Comparison of ENCODE assay signal across 8 cellular contexts in genomic region chr10:60591119-60591518, GRCh38.
"Had no signal": no experiment of that assay in that cellular context is flagged by ENCODE, and none has a peak within 500 bp of the region (broad histone marks: within the 10 kb centered on the region; RNA-seq: fewer than 3 reads in every experiment).

No MANE protein-coding gene starts in this region.

- H3K27me3 Mint-ChIP-seq: IgD-negative memory B cell had no signal

- H3K27ac Mint-ChIP-seq: IgD-negative memory B cell had no signal

- H3K4me3 Mint-ChIP-seq: IgD-negative memory B cell had no signal

- FAIRE-seq: HepG2, HTR-8/SVneo, K562 had no signal

- H3K27ac ChIP-seq: HL-60 had no signal

- ATAC-seq: HepG2, K562 had no signal

- H3K4me3 ChIP-seq: K562 had no signal

- DNase-seq: IMR-90, KBM-7, KG1 had no signal
